ENCODE assay signal across 16 cellular contexts in genomic region chr2:196295005-196295404, GRCh38.
A peak's percentile ranks its signal among the peaks of the same experiment; 100 is the strongest.
DNase-seq lines count a peak whose midpoint lies in the region; ATAC-seq and TF ChIP-seq lines count a peak whose summit lies in the region.
"Had no signal": no experiment of that assay in that cellular context is flagged by ENCODE, and none has a peak within 500 bp of the region (broad histone marks: within the 10 kb centered on the region; RNA-seq: fewer than 3 reads in every experiment).

No MANE protein-coding gene starts in this region.

- no peak for TF ChIP-seq CTCF in osteocyte (IDR thresholded peaks at IDR 0.05)
- no peak for TF ChIP-seq CTCF in GM13976 (IDR thresholded peaks at IDR 0.05; ENCODE audit: borderline replicate concordance, control extremely low read depth, extremely low read depth, insufficient read depth, missing control alignments)
- no peak for TF ChIP-seq CTCF in prostate gland (IDR thresholded peaks at IDR 0.05)
- TF ChIP-seq CTCF in mucosa of descending colon (IDR thresholded peaks at IDR 0.05), result no peak

- DNase-seq in amniotic epithelial cell (ENCODE audit: low read depth), result peak; percentile 16
- DNase-seq in osteocyte (ENCODE audit: extremely low spot score, unreplicated experiment), result no peak
- no peak for DNase-seq in GM13976 (ENCODE audit: low spot score)
- no peak for DNase-seq in prostate gland (ENCODE audit: low spot score)
- no peak for DNase-seq in mucosa of descending colon
- DNase-seq: activated CD4-positive, alpha-beta memory T cell treated with anti-CD3 and anti-CD28 coated beads for 36 hours; immature natural killer cell; mesendoderm; NCI-H446; stimulated activated CD4-positive, alpha-beta T cell treated with anti-CD3 and anti-CD28 coated beads, Interleukin-2, amount 100 ng/mL, for 24 hours had no signal

- H3K9me3 ChIP-seq in prostate gland, result no peaks in the 10 kb centered on the region
- no peaks in the 10 kb centered on the region for H3K9me3 ChIP-seq in mucosa of descending colon
- H3K9me3 ChIP-seq: BLaER1, right atrium auricular region had no signal

- H3K27ac Mint-ChIP-seq in osteocyte (ENCODE audit: unreplicated experiment), result peak overlapping the region; percentile 75
- H3K27ac Mint-ChIP-seq: activated CD4-positive, alpha-beta memory T cell treated with anti-CD3 and anti-CD28 coated beads for 36 hours; immature natural killer cell had no signal

- peak; percentile 47 for ATAC-seq in GM18517 (IDR thresholded peaks at IDR 0.05; ENCODE audit: unreplicated experiment)
- ATAC-seq in HG03280 (IDR thresholded peaks at IDR 0.05; ENCODE audit: unreplicated experiment), result peak; percentile 54
- no peak for ATAC-seq in mucosa of descending colon
- no peak for ATAC-seq in GM21619 (IDR thresholded peaks at IDR 0.05; ENCODE audit: unreplicated experiment)
- ATAC-seq: K562 had no signal

- H3K4me3 Mint-ChIP-seq in osteocyte (ENCODE audit: unreplicated experiment), result no peak overlapping the region
- H3K4me3 Mint-ChIP-seq: activated CD4-positive, alpha-beta memory T cell treated with anti-CD3 and anti-CD28 coated beads for 36 hours; immature natural killer cell had no signal

- H3K36me3 Mint-ChIP-seq in osteocyte (ENCODE audit: unreplicated experiment), result peaks cover 17% of the 10 kb centered on the region
- H3K36me3 Mint-ChIP-seq: activated CD4-positive, alpha-beta memory T cell treated with anti-CD3 and anti-CD28 coated beads for 36 hours; immature natural killer cell had no signal

- no peaks in the 10 kb centered on the region for H3K9me3 Mint-ChIP-seq in osteocyte (ENCODE audit: unreplicated experiment)
- H3K9me3 Mint-ChIP-seq: activated CD4-positive, alpha-beta memory T cell treated with anti-CD3 and anti-CD28 coated beads for 36 hours; immature natural killer cell had no signal

- no peak overlapping the region for H3K27ac ChIP-seq in prostate gland
- H3K27ac ChIP-seq: BLaER1, right atrium auricular region had no signal

- no peak for TF ChIP-seq POLR2A in prostate gland (IDR thresholded peaks at IDR 0.05)

- intact Hi-C loops in prostate gland (cut with DNase I), result loop anchor here (10.0 kb wide), 1 partner anchor 160 kb away; no protein-coding TSS in a partner anchor
- intact Hi-C loops in mucosa of descending colon (cut with DNase I, micrococcal nuclease), result no loop called here

- H3K4me1 Mint-ChIP-seq in osteocyte (ENCODE audit: unreplicated experiment), result peaks cover 32% of the 10 kb centered on the region

- H3K4me3 ChIP-seq in prostate gland (no peak overlapping the region), mucosa of descending colon (no peak overlapping the region)
- H3K4me3 ChIP-seq: BLaER1, K562, right atrium auricular region had no signal

- H3K27me3 ChIP-seq in prostate gland (replicated peaks; ENCODE audit: insufficient read depth), result no peaks in the 10 kb centered on the region
- H3K27me3 ChIP-seq: BLaER1, right atrium auricular region had no signal

- H3K27me3 Mint-ChIP-seq in osteocyte (ENCODE audit: unreplicated experiment), result no peaks in the 10 kb centered on the region
- H3K27me3 Mint-ChIP-seq: activated CD4-positive, alpha-beta memory T cell treated with anti-CD3 and anti-CD28 coated beads for 36 hours had no signal

- in situ Hi-C loops in GM13976 (cut with MboI; ENCODE audit: low sequenced_read_pairs, unreplicated experiment), result loop anchor here (5.0 kb wide), 1 partner anchor 167 kb away; no protein-coding TSS in a partner anchor

- WGBS in prostate gland, result 83% methylated on average over 1 of the region's 1 CpG

- H3K4me1 ChIP-seq in prostate gland (replicated peaks), result no peaks in the 10 kb centered on the region
- H3K4me1 ChIP-seq in mucosa of descending colon (ENCODE audit: low read depth), result no peaks in the 10 kb centered on the region
- H3K4me1 ChIP-seq: BLaER1 had no signal

- H3K36me3 ChIP-seq in prostate gland (no peaks in the 10 kb centered on the region), mucosa of descending colon (ENCODE audit: low read depth) (no peaks in the 10 kb centered on the region)
- H3K36me3 ChIP-seq: BLaER1, right atrium auricular region had no signal

Comparison
In these comparisons a context has a peak if more than half of its experiments do, and no peak if none do; other contexts are left out.
1. ATAC-seq: peak in GM18517 (single experiment) and HG03280 (single experiment); none in mucosa of descending colon (single experiment) and GM21619 (single experiment).